20 cellular contexts compared by ENCODE assay signal in the genomic region with DNA sequence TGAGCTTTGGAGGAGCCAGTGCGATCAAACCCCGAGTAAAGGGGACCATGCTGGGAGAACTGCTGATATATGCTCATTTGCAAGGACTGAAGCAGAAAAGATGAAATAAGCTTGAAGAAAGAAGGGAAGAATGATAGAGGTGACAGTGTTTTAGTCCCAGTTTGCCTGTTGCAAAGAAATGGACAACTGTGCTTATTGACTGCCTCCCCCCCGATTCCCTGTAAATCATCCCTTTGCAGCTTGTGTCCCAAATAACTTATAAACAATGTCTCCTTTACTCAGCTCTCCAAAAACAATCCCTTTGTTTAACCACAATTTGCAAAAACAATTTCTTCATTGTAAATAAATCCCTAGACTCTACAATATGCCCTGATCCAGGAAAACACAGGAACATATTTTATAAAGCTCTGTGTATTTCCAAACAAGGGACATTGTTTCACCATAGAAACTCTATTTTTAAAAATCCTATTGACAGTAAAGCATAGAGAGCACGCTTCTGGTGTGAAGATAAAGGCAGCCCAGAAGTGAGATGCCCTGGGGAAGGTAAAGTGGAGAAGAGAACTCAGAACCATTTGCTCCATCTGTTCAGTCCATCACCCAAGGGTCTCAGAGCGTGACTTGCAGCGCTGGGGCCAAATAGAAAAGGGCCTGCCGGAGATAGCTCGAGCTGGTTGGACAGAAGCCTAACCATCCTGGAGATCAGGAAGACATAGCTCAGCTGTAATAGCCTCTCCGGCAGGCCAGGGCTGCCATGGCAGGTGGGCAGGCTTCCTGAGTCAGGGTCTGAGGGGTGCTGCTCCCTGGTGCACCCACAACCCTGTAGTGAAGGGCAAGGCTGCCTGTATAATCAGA.
"Had no signal": no experiment of that assay in that cellular context is flagged by ENCODE, and none has a peak within 500 bp of the region (broad histone marks: within the 10 kb centered on the region; RNA-seq: fewer than 3 reads in every experiment).

No MANE protein-coding gene starts in this region.

- H3K36me3 ChIP-seq: cardiac muscle cell, esophagus squamous epithelium, heart left ventricle, left ventricle myocardium inferior, right atrium auricular region, thoracic aorta, upper lobe of right lung had no signal

- H3K27ac ChIP-seq: cardiac muscle cell, heart left ventricle, left ventricle myocardium inferior, right atrium auricular region, SK-N-MC, skin epidermis, thoracic aorta, upper lobe of right lung, VCaP had no signal

- H3K4me1 Mint-ChIP-seq: memory B cell; naive thymus-derived CD8-positive, alpha-beta T cell had no signal

- H3K4me1 ChIP-seq: heart left ventricle, left ventricle myocardium inferior, right atrium auricular region, upper lobe of right lung had no signal

- H3K9me3 Mint-ChIP-seq: activated CD4-positive, alpha-beta memory T cell treated with anti-CD3 and anti-CD28 coated beads for 36 hours had no signal

- DNase-seq: activated CD4-positive, alpha-beta memory T cell treated with anti-CD3 and anti-CD28 coated beads for 36 hours; activated naive CD4-positive, alpha-beta T cell treated with anti-CD3 and anti-CD28 coated beads, Interleukin-2, amount 50 U/mL, for 16 hours; activated T-cell treated with anti-CD3 and anti-CD28 coated beads, Interleukin-2, amount 50 U/mL, for 24 hours; esophagus squamous epithelium; heart left ventricle; islet precursor cell; left ventricle myocardium inferior; naive thymus-derived CD8-positive, alpha-beta T cell; stimulated activated CD4-positive, alpha-beta T cell treated with anti-CD3 and anti-CD28 coated beads, Interleukin-4, amount 100 ng/mL, for 4 hours; stimulated activated CD8-positive, alpha-beta memory T cell treated with anti-CD3 and anti-CD28 coated beads, Interleukin-4, amount 100 ng/mL, for 48 hours; stimulated activated naive CD4-positive, alpha-beta T cell treated with Interleukin-2 at 50 U/mL for 16 hours; T1000; upper lobe of right lung had no signal

- H3K4me3 ChIP-seq: cardiac muscle cell, esophagus squamous epithelium, heart left ventricle, left ventricle myocardium inferior, right atrium auricular region, SK-N-MC, skin epidermis, thoracic aorta, upper lobe of right lung had no signal

- H3K27me3 Mint-ChIP-seq: activated CD4-positive, alpha-beta memory T cell treated with anti-CD3 and anti-CD28 coated beads for 36 hours; activated T-cell treated with anti-CD3 and anti-CD28 coated beads, Interleukin-2, amount 50 U/mL, for 24 hours; memory B cell had no signal

- H3K27ac Mint-ChIP-seq: activated CD4-positive, alpha-beta memory T cell treated with anti-CD3 and anti-CD28 coated beads for 36 hours; activated T-cell treated with anti-CD3 and anti-CD28 coated beads, Interleukin-2, amount 50 U/mL, for 24 hours; memory B cell had no signal

- H3K9me3 ChIP-seq: esophagus squamous epithelium, heart left ventricle, left ventricle myocardium inferior, right atrium auricular region, thoracic aorta, upper lobe of right lung had no signal

- H3K27me3 ChIP-seq: cardiac muscle cell, right atrium auricular region, upper lobe of right lung had no signal

- H3K36me3 Mint-ChIP-seq: activated CD4-positive, alpha-beta memory T cell treated with anti-CD3 and anti-CD28 coated beads for 36 hours; memory B cell; naive thymus-derived CD8-positive, alpha-beta T cell had no signal

- H3K4me3 Mint-ChIP-seq: activated CD4-positive, alpha-beta memory T cell treated with anti-CD3 and anti-CD28 coated beads for 36 hours; activated T-cell treated with anti-CD3 and anti-CD28 coated beads, Interleukin-2, amount 50 U/mL, for 24 hours; memory B cell; naive thymus-derived CD8-positive, alpha-beta T cell had no signal

- ATAC-seq: heart left ventricle; naive thymus-derived CD8-positive, alpha-beta T cell; upper lobe of right lung had no signal
